In genomic region chr6:87126501-87126900, GRCh38 we compare ENCODE assay signal across 2 cellular contexts.
TF ChIP-seq lines count a peak whose summit lies in the region.

No MANE protein-coding gene starts in this region.

TF ChIP-seq in HepG2, 621 proteins besides CTCF, POLR2A, EP300 and RAD21:
- TF ChIP-seq BCL6 (CRISPR knock-in tag; IDR thresholded peaks at IDR 0.05) (peak; percentile 83), CENPBD1 (CRISPR knock-in tag; IDR thresholded peaks at IDR 0.05; ENCODE audit: borderline replicate concordance, low read depth) (no peak)
TF ChIP-seq in HepG2: peak in this region for 1.

TF ChIP-seq in HEK293, 187 proteins besides CTCF, POLR2A, EP300 and RAD21:
- 0 out of 2 replicates have a peak, but pooled peaks have one; percentile 61 for TF ChIP-seq BCL6B (tag by site-specific recombination; IDR thresholded peaks at IDR 0.05)
- TF ChIP-seq ZNF19 (tag by site-specific recombination; IDR thresholded peaks at IDR 0.05; ENCODE audit: low read depth): no peak
- no peak for TF ChIP-seq BCL11A (tag by site-specific recombination; IDR thresholded peaks at IDR 0.05; ENCODE audit: low read depth)
- TF ChIP-seq ZNF132 (tag by site-specific recombination; IDR thresholded peaks at IDR 0.05; ENCODE audit: borderline replicate concordance): no peak
TF ChIP-seq in HEK293: peak in this region for 1.
